ENCODE assay signal across 10 cellular contexts in the genomic region with DNA sequence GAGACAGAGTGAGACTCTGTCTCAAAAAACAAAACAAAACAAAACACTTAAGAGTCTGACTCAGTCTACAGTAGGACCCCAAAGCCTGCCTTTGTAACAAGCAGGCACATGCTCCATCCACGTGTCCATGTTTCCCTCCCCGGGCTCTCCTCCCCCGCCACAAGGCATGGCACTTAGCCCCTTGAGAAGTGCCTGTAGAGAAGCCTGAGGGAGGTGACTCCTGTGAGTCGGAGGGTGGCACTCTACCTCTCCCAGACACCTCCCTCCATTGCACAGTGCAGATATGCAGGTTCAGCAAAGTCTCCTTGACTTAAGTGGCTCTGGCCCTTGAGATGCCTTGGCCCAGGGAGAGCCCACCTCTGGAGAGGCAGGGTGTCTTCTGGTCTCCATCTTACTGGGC. TPM values are rescaled to one million over a fixed set of nuclear protein-coding genes. Genes with fewer than 3 reads are reported as not detected.
DNase-seq lines count a peak whose midpoint lies in the region; ATAC-seq and TF ChIP-seq lines count a peak whose summit lies in the region.
"Had no signal": no experiment of that assay in that cellular context is flagged by ENCODE, and none has a peak within 500 bp of the region (broad histone marks: within the 10 kb centered on the region; RNA-seq: fewer than 3 reads in every experiment).

No MANE protein-coding gene starts in this region.

- peaks cover 83% of the 10 kb centered on the region for H3F3A ChIP-seq in PC-9 (ENCODE audit: insufficient read depth, low read depth)

- H3K27me3 Mint-ChIP-seq in osteocyte (ENCODE audit: unreplicated experiment): no peaks in the 10 kb centered on the region

- POLR2A ChIA-PET in PC-9 (lab: Charles Lee; ENCODE audit: unreplicated experiment): interaction anchor here (0.6 kb wide), 2 partner anchors 27 to 70 kb away, joined by 5 to 12 read pairs; no protein-coding TSS in a partner anchor

- H3K36me3 Mint-ChIP-seq in osteocyte (ENCODE audit: unreplicated experiment): peaks cover 22% of the 10 kb centered on the region

- H3K9me3 ChIP-seq in BLaER1 treated with 17β-estradiol and CSF1 and Interleukin-3, amounts not matched to agents 10 nM and 100 nM (replicated peaks in 1 of 11): no peaks in the 10 kb centered on the region
- H3K9me3 ChIP-seq in PC-9 (ENCODE audit: insufficient read depth, low read depth): no peaks in the 10 kb centered on the region

- H3K4me1 ChIP-seq in BLaER1 treated with 17β-estradiol and CSF1 and Interleukin-3, amounts not matched to agents 10 nM and 100 nM: peaks cover 49 to 96% (median 76%) of the 10 kb centered on the region in 10 experiments
- peaks cover 60% of the 10 kb centered on the region for H3K4me1 ChIP-seq in PC-9 (replicated peaks; ENCODE audit: insufficient read depth)

- no peak for ATAC-seq in HG03354 (IDR thresholded peaks at IDR 0.05; ENCODE audit: poor library complexity, severe bottlenecking, unreplicated experiment)

- intact Hi-C loops in PC-9 (cut with micrococcal nuclease; ENCODE audit: unreplicated experiment): loop anchor here (10.0 kb wide), 1 partner anchor 994 kb away; a partner anchor contains a TSS

- TF ChIP-seq CTCF in PC-9 (conservative IDR thresholded peaks at IDR 0.05): no peak
- no peak for TF ChIP-seq CTCF in osteocyte (IDR thresholded peaks at IDR 0.05)

- H3K4me3 ChIP-seq in BLaER1 treated with 17β-estradiol and CSF1 and Interleukin-3, amounts not matched to agents 10 nM and 100 nM: no peak overlapping the region
- no peak overlapping the region for H3K4me3 ChIP-seq in PC-9

- H3K36me3 ChIP-seq in BLaER1 treated with 17β-estradiol and CSF1 and Interleukin-3, amounts not matched to agents 10 nM and 100 nM: peaks cover 24 to 50% (median 39%) of the 10 kb centered on the region in 11 experiments
- peaks cover 11% of the 10 kb centered on the region; the same call in 1 of the 2 replicates for H3K36me3 ChIP-seq in PC-9 (ENCODE audit: low read depth)

- H3K4me3 Mint-ChIP-seq in osteocyte (ENCODE audit: unreplicated experiment): no peak overlapping the region

- H3K9me3 Mint-ChIP-seq in osteocyte (ENCODE audit: unreplicated experiment): no peaks in the 10 kb centered on the region

- peak overlapping the region in 7 of 11 experiments; percentile 6 to 99 (median 86); a peak in 11 of 22 replicates for H3K4me2 ChIP-seq in BLaER1 treated with 17β-estradiol and CSF1 and Interleukin-3, amounts not matched to agents 10 nM and 100 nM
- H3K4me2 ChIP-seq in PC-9: peak overlapping the region; percentile 65

- H3K27ac ChIP-seq in BLaER1 treated with 17β-estradiol and CSF1 and Interleukin-3, amounts not matched to agents 10 nM and 100 nM: peak overlapping the region in 9 of 11 experiments; percentile 32 to 85 (median 51); a peak in 14 of 22 replicates
- H3K27ac ChIP-seq in PC-9: peak overlapping the region; percentile 84

- CTCF ChIA-PET in PC-9 (lab: Charles Lee): interaction anchor here (0.6 to 1.2 kb wide), 2 partner anchors 98 to 188 kb away, joined by 3 to 4 read pairs; no protein-coding TSS in a partner anchor

- peaks cover 51% of the 10 kb centered on the region for H3K4me1 Mint-ChIP-seq in osteocyte (ENCODE audit: unreplicated experiment)

- BruUV-seq in PC-9 (replicated peaks; lab: Mats Ljungman, UMichigan): no TSS peak

- H3K79me2 ChIP-seq in PC-9 (ENCODE audit: low read depth): peaks cover 57% of the 10 kb centered on the region

- H3K27me3 ChIP-seq in BLaER1 treated with 17β-estradiol and CSF1 and Interleukin-3, amounts not matched to agents 10 nM and 100 nM: no peaks in the 10 kb centered on the region
- no peaks in the 10 kb centered on the region for H3K27me3 ChIP-seq in PC-9 (ENCODE audit: insufficient read depth, low read depth)

- H2AFZ ChIP-seq in PC-9: no peak overlapping the region

- no peaks in the 10 kb centered on the region for H3K9me2 ChIP-seq in PC-9 (ENCODE audit: insufficient read depth)

- H3K9ac ChIP-seq in BLaER1 treated with 17β-estradiol and CSF1 and Interleukin-3, amounts not matched to agents 10 nM and 100 nM: peak overlapping the region in 4 of 11 experiments; percentile 30 to 51 (median 38); a peak in 6 of 22 replicates

- peaks cover 0 to 53% (median 20%) of the 10 kb centered on the region in 11 experiments; a peak in 16 of 22 replicates for H4K20me1 ChIP-seq in BLaER1 treated with 17β-estradiol and CSF1 and Interleukin-3, amounts not matched to agents 10 nM and 100 nM
- H4K20me1 ChIP-seq in PC-9 (ENCODE audit: insufficient read depth): no peaks in the 10 kb centered on the region

- H3K27ac Mint-ChIP-seq in osteocyte (ENCODE audit: unreplicated experiment): peak overlapping the region; percentile 95

- DNase-seq in PC-9 (no peak), erythroblast (lab: John Stamatoyannopoulos, UW) (peak; percentile 30 to 47), osteocyte (ENCODE audit: extremely low spot score, unreplicated experiment) (no peak), epidermal melanocyte (ENCODE audit: insufficient read length, low spot score) (no peak), COLO668 (lab: John Stamatoyannopoulos, UW; ENCODE audit: unreplicated experiment) (no peak), NCI-H146 treated with DMSO at 0.1 percent for 48 hours (lab: John Stamatoyannopoulos, UW; ENCODE audit: unreplicated experiment) (no peak)
- DNase-seq: NCI-H345; stimulated activated CD4-positive, alpha-beta T cell treated with anti-CD3 and anti-CD28 coated beads, Interleukin-4, amount 100 ng/mL, for 24 hours had no signal

- no peak for TF ChIP-seq POLR2A in erythroblast (IDR thresholded peaks at IDR 0.05; ENCODE audit: low read length)

RNA-seq across cellular contexts. Expression of a gene that starts 6.8 kb away (rescaled TPM):
- 58.2 and 60.0 TPM in 2 replicates for total RNA-seq in PC-9 (2021)
- 60.0 and 71.7 TPM in 2 replicates for total RNA-seq in osteocyte

RNA-seq across cellular contexts. Expression of a gene that starts 8.3 kb away (rescaled TPM):
- 5.2 and 6.9 TPM in 2 replicates for total RNA-seq in PC-9 (2021)
- total RNA-seq in osteocyte: 4.2 and 4.4 TPM in 2 replicates

RNA-seq across cellular contexts. Expression of a gene that starts 13.6 kb away (rescaled TPM):
- total RNA-seq in PC-9 (2021) (39.5 and 42.0 TPM in 2 replicates), osteocyte (41.0 and 44.5 TPM in 2 replicates)

RNA-seq across cellular contexts. Expression of a gene that starts 38.8 kb away (rescaled TPM):
- 14.0 and 17.3 TPM in 2 replicates for total RNA-seq in PC-9 (2021)
- total RNA-seq in osteocyte: 10.1 and 11.4 TPM in 2 replicates

RNA-seq across cellular contexts. Expression of a gene that starts 41.6 kb away (rescaled TPM):
- total RNA-seq in PC-9 (2021): 32.4 and 51.1 TPM in 2 replicates
- total RNA-seq in osteocyte: 1.7 and 2.1 TPM in 2 replicates

Comparison
In these comparisons a context has a peak if more than half of its experiments do, and no peak if none do; other contexts are left out.
1. DNase-seq: peak in erythroblast (2 of 2); none in PC-9 (0 of 2), osteocyte (single experiment), epidermal melanocyte (single experiment), COLO668 (single experiment) and NCI-H146 treated with DMSO at 0.1 percent for 48 hours (single experiment).